ENCODE assay signal across 8 cellular contexts in the genomic region with DNA sequence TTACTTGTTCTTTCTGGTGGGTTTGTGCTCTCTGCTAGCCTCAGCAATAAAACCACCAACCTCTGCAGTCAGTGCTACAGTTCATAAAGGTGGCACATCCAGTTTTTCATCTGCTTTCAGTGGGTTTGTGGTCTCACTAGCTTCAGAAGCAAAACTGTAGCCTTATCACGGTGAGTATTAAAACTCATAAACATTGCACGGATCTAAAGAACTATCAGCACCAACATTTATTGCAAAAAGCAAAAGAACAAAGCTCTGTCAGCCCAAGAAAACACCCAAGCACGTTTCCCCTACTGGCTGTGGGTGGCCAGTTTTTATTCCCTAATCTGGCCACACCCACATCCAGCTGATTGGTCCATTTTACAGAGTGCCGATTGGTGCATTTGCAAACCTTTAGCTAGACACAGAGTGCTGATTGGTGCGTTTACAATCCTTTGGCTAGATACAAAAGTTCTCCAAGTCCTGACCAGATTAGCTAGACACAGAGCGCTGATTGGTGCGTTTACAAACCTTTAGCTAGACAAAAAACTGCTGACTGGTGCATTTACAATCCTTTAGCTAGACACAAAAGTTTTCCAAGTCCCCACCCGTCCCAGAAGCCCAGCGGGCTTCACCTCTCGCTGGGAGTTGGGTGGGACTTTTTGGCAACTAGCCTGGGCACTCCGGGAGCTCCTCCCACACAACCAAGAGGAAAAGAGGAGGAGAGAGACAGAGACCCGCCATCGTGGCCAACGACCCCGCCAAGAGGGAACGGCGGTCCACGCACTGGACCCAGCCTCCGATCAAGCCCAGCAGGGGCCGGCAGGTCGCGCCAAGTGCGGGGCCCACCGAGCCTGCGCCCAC. TPM values are rescaled to one million over a fixed set of nuclear protein-coding genes. Genes with fewer than 3 reads are reported as not detected.
DNase-seq lines count a peak whose midpoint lies in the region; ATAC-seq and TF ChIP-seq lines count a peak whose summit lies in the region.

No MANE protein-coding gene starts in this region.

- H3K9me3 Mint-ChIP-seq in activated T-cell treated with anti-CD3 and anti-CD28 coated beads, Interleukin-2, amount 50 U/mL, for 4 hours, result no peaks in the 10 kb centered on the region
- no peaks in the 10 kb centered on the region for H3K9me3 Mint-ChIP-seq in type B pancreatic cell

- no peaks in the 10 kb centered on the region for H3K36me3 Mint-ChIP-seq in activated T-cell treated with anti-CD3 and anti-CD28 coated beads, Interleukin-2, amount 50 U/mL, for 4 hours (ENCODE audit: insufficient read depth)
- H3K36me3 Mint-ChIP-seq in type B pancreatic cell, result no peaks in the 10 kb centered on the region

- peaks cover 37% of the 10 kb centered on the region for H3K4me1 Mint-ChIP-seq in activated T-cell treated with anti-CD3 and anti-CD28 coated beads, Interleukin-2, amount 50 U/mL, for 4 hours (ENCODE audit: low read depth)
- peaks cover 24% of the 10 kb centered on the region for H3K4me1 Mint-ChIP-seq in type B pancreatic cell (ENCODE audit: unreplicated experiment)

- ATAC-seq in activated T-cell treated with anti-CD3 and anti-CD28 coated beads, Interleukin-2, amount 50 U/mL, for 4 hours, result peak in 1 of 2 donors; percentile 16
- ATAC-seq in left cardiac atrium (peak in 1 of 2 donors; percentile 2), GM18511 (IDR thresholded peaks at IDR 0.05; ENCODE audit: unreplicated experiment) (no peak)

- H3K27ac Mint-ChIP-seq in type B pancreatic cell, result no peak overlapping the region

- TF ChIP-seq CTCF in type B pancreatic cell (conservative IDR thresholded peaks at IDR 0.05) (no peak), GM13976 (IDR thresholded peaks at IDR 0.05; ENCODE audit: borderline replicate concordance, control extremely low read depth, extremely low read depth, insufficient read depth, missing control alignments) (no peak)

- H3K27me3 Mint-ChIP-seq in activated T-cell treated with anti-CD3 and anti-CD28 coated beads, Interleukin-2, amount 50 U/mL, for 4 hours (ENCODE audit: low read depth), result no peaks in the 10 kb centered on the region
- H3K27me3 Mint-ChIP-seq in type B pancreatic cell, result no peaks in the 10 kb centered on the region

- in situ Hi-C loops in GM13976 (cut with MboI; ENCODE audit: low sequenced_read_pairs, unreplicated experiment), result no loop called here

- peak overlapping the region; percentile 91 for H3K4me3 Mint-ChIP-seq in activated T-cell treated with anti-CD3 and anti-CD28 coated beads, Interleukin-2, amount 50 U/mL, for 4 hours
- no peak overlapping the region for H3K4me3 Mint-ChIP-seq in type B pancreatic cell

- peak; percentile 34 for DNase-seq in activated naive CD4-positive, alpha-beta T cell treated with Interleukin-2 at 50 U/mL for 16 hours
- no peak for DNase-seq in activated naive CD4-positive, alpha-beta T cell (lab: John Stamatoyannopoulos, UW)
- DNase-seq in activated T-cell treated with anti-CD3 and anti-CD28 coated beads, Interleukin-2, amount 50 U/mL, for 4 hours, result peak; percentile 9
- DNase-seq in left cardiac atrium (peak; percentile 54), type B pancreatic cell (ENCODE audit: extremely low spot score, unreplicated experiment) (no peak), GM13976 (ENCODE audit: low spot score) (no peak)
- DNase-seq in stimulated activated CD8-positive, alpha-beta memory T cell treated with anti-CD3 and anti-CD28 coated beads, Interleukin-4, amount 100 ng/mL, for 48 hours, result peak; percentile 56

- intact Hi-C loops in left cardiac atrium (cut with DNase I), result no loop called here

RNA-seq across cellular contexts. Expression of a gene that starts 3.3 kb away (rescaled TPM):
- 10 to 100 TPM; 35.4 to 47.2 (median 38.3) TPM for total RNA-seq in activated T-cell treated with anti-CD3 and anti-CD28 coated beads, Interleukin-2, amount 50 U/mL, for 4 hours
- total RNA-seq in left cardiac atrium (100 to 1,000 TPM; 103 to 108 TPM), type B pancreatic cell (ENCODE audit: low replicate concordance) (87.5 and 103 TPM in 2 replicates)

RNA-seq across cellular contexts. Expression of a gene that starts 24.8 kb away (rescaled TPM):
- total RNA-seq in activated T-cell treated with anti-CD3 and anti-CD28 coated beads, Interleukin-2, amount 50 U/mL, for 4 hours, result 10 to 100 TPM; 79.2 to 87.9 (median 87.6) TPM
- total RNA-seq in left cardiac atrium, result 10 to 100 TPM in 1 of 2 donors, 1 to 10 TPM in 1; 9.0 to 14.9 TPM
- total RNA-seq in type B pancreatic cell (ENCODE audit: low replicate concordance), result 15.4 and 16.4 TPM in 2 replicates

RNA-seq across cellular contexts. Expression of a gene that starts 25.2 kb away (rescaled TPM):
- total RNA-seq in activated T-cell treated with anti-CD3 and anti-CD28 coated beads, Interleukin-2, amount 50 U/mL, for 4 hours, result 1 to 10 TPM; 2.5 to 5.3 (median 4.3) TPM
- not detected for total RNA-seq in left cardiac atrium
- total RNA-seq in type B pancreatic cell (ENCODE audit: low replicate concordance), result 3.5 and 3.7 TPM in 2 replicates

RNA-seq across cellular contexts. Expression of a gene that starts 28.0 kb away (rescaled TPM):
- 10 to 100 TPM; 84.0 to 85.0 (median 84.4) TPM for total RNA-seq in activated T-cell treated with anti-CD3 and anti-CD28 coated beads, Interleukin-2, amount 50 U/mL, for 4 hours
- total RNA-seq in left cardiac atrium, result 100 to 1,000 TPM in 1 of 2 donors, 10 to 100 TPM in 1; 91.3 to 101 TPM
- 68.1 and 75.6 TPM in 2 replicates for total RNA-seq in type B pancreatic cell (ENCODE audit: low replicate concordance)

Comparison
In these comparisons a context has a peak if more than half of its experiments do, and no peak if none do; other contexts are left out.
1. DNase-seq: peak in activated naive CD4-positive, alpha-beta T cell treated with Interleukin-2 at 50 U/mL for 16 hours (single experiment), activated T-cell treated with anti-CD3 and anti-CD28 coated beads, Interleukin-2, amount 50 U/mL, for 4 hours (single experiment), left cardiac atrium (single experiment) and stimulated activated CD8-positive, alpha-beta memory T cell treated with anti-CD3 and anti-CD28 coated beads, Interleukin-4, amount 100 ng/mL, for 48 hours (single experiment); none in activated naive CD4-positive, alpha-beta T cell (0 of 4), type B pancreatic cell (single experiment) and GM13976 (single experiment).